ENCODE assay signal across 18 cellular contexts in genomic region chr20:25224941-25225340, GRCh38.
"Had no signal": no experiment of that assay in that cellular context is flagged by ENCODE, and none has a peak within 500 bp of the region (broad histone marks: within the 10 kb centered on the region; RNA-seq: fewer than 3 reads in every experiment).

No MANE protein-coding gene starts in this region.

- ATAC-seq: activated CD8-positive, alpha-beta T cell treated with anti-CD3 and anti-CD28 coated beads for 36 hours; activated naive CD8-positive, alpha-beta T cell treated with anti-CD3 and anti-CD28 coated beads, Interleukin-2, amount 50 U/mL, for 24 hours; gastrocnemius medialis; lower lobe of right lung; naive thymus-derived CD8-positive, alpha-beta T cell; stimulated activated naive CD8-positive, alpha-beta T cell treated with anti-CD3 and anti-CD28 coated beads, Interleukin-15, amount 100 ng/mL, for 72 hours had no signal

- H3K4me2 ChIP-seq: hepatocyte had no signal

- H3K79me2 ChIP-seq: hepatocyte had no signal

- DNase-seq: activated CD4-positive, alpha-beta T cell treated with anti-CD3 and anti-CD28 coated beads for 4 hours; activated CD8-positive, alpha-beta memory T cell treated with anti-CD3 and anti-CD28 coated beads, Interleukin-2, amount 50 U/mL, for 48 hours; activated CD8-positive, alpha-beta T cell treated with anti-CD3 and anti-CD28 coated beads for 36 hours; activated naive CD4-positive, alpha-beta T cell; activated naive CD8-positive, alpha-beta T cell treated with anti-CD3 and anti-CD28 coated beads, Interleukin-2, amount 50 U/mL, for 24 hours; cortex of kidney; effector CD8-positive, alpha-beta T cell; gastrocnemius medialis; kidney glomerular epithelial cell; lower lobe of right lung; naive thymus-derived CD8-positive, alpha-beta T cell; stimulated activated CD4-positive, alpha-beta T cell treated with anti-CD3 and anti-CD28 coated beads, Interleukin-15, amount 100 ng/mL, for 24 hours; stimulated activated CD4-positive, alpha-beta T cell treated with anti-CD3 and anti-CD28 coated beads, Interleukin-4, amount 100 ng/mL, for 24 hours; stimulated activated naive CD8-positive, alpha-beta T cell treated with anti-CD3 and anti-CD28 coated beads, Interleukin-15, amount 100 ng/mL, for 72 hours; T-helper 9 cell; testis had no signal

- H3K27ac ChIP-seq: gastrocnemius medialis, hepatocyte, lower lobe of right lung, testis had no signal

- H3K27ac Mint-ChIP-seq: activated CD8-positive, alpha-beta T cell treated with anti-CD3 and anti-CD28 coated beads for 36 hours; activated naive CD8-positive, alpha-beta T cell treated with anti-CD3 and anti-CD28 coated beads, Interleukin-2, amount 50 U/mL, for 24 hours; naive thymus-derived CD8-positive, alpha-beta T cell had no signal

- H3K9me3 Mint-ChIP-seq: activated CD8-positive, alpha-beta T cell treated with anti-CD3 and anti-CD28 coated beads for 36 hours; activated naive CD8-positive, alpha-beta T cell treated with anti-CD3 and anti-CD28 coated beads, Interleukin-2, amount 50 U/mL, for 24 hours; naive thymus-derived CD8-positive, alpha-beta T cell; stimulated activated naive CD8-positive, alpha-beta T cell treated with anti-CD3 and anti-CD28 coated beads, Interleukin-15, amount 100 ng/mL, for 72 hours had no signal

- H3K4me3 ChIP-seq: cardiac muscle cell, gastrocnemius medialis, hepatocyte, lower lobe of right lung, testis had no signal

- H3K36me3 ChIP-seq: cardiac muscle cell had no signal

- H3K27me3 Mint-ChIP-seq: activated CD8-positive, alpha-beta T cell treated with anti-CD3 and anti-CD28 coated beads for 36 hours; activated naive CD8-positive, alpha-beta T cell treated with anti-CD3 and anti-CD28 coated beads, Interleukin-2, amount 50 U/mL, for 24 hours; naive thymus-derived CD8-positive, alpha-beta T cell; stimulated activated naive CD8-positive, alpha-beta T cell treated with anti-CD3 and anti-CD28 coated beads, Interleukin-15, amount 100 ng/mL, for 72 hours had no signal

- H2AFZ ChIP-seq: hepatocyte had no signal

- H3K27me3 ChIP-seq: cardiac muscle cell, gastrocnemius medialis, hepatocyte, testis had no signal

- H3K4me3 Mint-ChIP-seq: activated CD8-positive, alpha-beta T cell treated with anti-CD3 and anti-CD28 coated beads for 36 hours; activated naive CD8-positive, alpha-beta T cell treated with anti-CD3 and anti-CD28 coated beads, Interleukin-2, amount 50 U/mL, for 24 hours; naive thymus-derived CD8-positive, alpha-beta T cell; stimulated activated naive CD8-positive, alpha-beta T cell treated with anti-CD3 and anti-CD28 coated beads, Interleukin-15, amount 100 ng/mL, for 72 hours had no signal

- H3K9me3 ChIP-seq: gastrocnemius medialis, lower lobe of right lung, testis had no signal
